Comparison of ENCODE assay signal across 1 cellular context in the genomic region with DNA sequence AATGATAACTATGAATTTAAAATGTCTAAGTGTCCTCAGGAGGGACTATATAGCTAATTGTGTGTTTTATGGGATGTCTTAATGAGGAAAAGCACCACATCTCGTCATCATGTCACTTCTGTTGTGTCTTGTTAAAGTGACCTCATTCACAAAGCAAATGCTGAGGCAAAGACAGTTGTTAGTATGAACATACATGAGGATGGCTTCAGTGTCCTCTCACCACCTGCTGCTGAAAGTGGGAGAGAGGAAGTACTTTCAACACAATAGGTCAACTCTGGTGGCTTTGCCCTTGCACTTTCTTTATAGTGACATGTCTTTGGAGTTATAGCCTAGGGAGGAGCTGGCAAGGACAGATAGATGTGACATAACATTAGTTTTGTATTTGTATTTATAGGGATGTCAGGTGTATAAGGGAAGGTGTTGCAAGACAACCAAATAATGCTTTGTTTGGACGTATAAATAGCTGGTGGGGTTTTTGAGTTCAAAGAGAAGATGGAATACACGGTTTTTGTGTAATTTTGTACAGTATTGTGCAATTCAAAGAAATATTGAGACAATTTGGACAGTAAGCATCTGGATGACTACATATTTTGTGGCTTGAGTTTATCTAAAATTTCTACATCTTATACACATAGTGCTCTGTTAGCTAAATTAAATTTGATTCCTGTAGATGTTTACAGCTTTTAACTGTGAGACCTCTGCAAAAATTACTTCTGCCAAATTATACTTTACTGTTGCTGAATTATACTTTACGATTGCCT.
TF ChIP-seq lines count a peak whose summit lies in the region.

No MANE protein-coding gene starts in this region.

TF ChIP-seq in neural cell, 6 proteins besides CTCF, POLR2A, EP300 and RAD21:
- TF ChIP-seq, protein P1, sequence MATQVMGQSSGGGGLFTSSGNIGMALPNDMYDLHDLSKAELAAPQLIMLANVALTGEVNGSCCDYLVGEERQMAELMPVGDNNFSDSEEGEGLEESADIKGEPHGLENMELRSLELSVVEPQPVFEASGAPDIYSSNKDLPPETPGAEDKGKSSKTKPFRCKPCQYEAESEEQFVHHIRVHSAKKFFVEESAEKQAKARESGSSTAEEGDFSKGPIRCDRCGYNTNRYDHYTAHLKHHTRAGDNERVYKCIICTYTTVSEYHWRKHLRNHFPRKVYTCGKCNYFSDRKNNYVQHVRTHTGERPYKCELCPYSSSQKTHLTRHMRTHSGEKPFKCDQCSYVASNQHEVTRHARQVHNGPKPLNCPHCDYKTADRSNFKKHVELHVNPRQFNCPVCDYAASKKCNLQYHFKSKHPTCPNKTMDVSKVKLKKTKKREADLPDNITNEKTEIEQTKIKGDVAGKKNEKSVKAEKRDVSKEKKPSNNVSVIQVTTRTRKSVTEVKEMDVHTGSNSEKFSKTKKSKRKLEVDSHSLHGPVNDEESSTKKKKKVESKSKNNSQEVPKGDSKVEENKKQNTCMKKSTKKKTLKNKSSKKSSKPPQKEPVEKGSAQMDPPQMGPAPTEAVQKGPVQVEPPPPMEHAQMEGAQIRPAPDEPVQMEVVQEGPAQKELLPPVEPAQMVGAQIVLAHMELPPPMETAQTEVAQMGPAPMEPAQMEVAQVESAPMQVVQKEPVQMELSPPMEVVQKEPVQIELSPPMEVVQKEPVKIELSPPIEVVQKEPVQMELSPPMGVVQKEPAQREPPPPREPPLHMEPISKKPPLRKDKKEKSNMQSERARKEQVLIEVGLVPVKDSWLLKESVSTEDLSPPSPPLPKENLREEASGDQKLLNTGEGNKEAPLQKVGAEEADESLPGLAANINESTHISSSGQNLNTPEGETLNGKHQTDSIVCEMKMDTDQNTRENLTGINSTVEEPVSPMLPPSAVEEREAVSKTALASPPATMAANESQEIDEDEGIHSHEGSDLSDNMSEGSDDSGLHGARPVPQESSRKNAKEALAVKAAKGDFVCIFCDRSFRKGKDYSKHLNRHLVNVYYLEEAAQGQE (IDR thresholded peaks at IDR 0.05; ENCODE audit: borderline replicate concordance): no peak
- TF ChIP-seq POLR2AphosphoS5 (IDR thresholded peaks at IDR 0.05): peak; percentile 1
- no peak for TF ChIP-seq MXI1 (conservative IDR thresholded peaks at IDR 0.05; ENCODE audit: poor library complexity, severe bottlenecking)
- no peak for TF ChIP-seq TAF1 (IDR thresholded peaks at IDR 0.05; ENCODE audit: low read depth)
TF ChIP-seq in neural cell: peak in this region for 1.
